8 cellular contexts compared by ENCODE assay signal in genomic region chr3:191328963-191329653, GRCh38. TPM values are rescaled to one million over a fixed set of nuclear protein-coding genes. Genes with fewer than 3 reads are reported as not detected.
A peak's percentile ranks its signal among the peaks of the same experiment; 100 is the strongest.
DNase-seq lines count a peak whose midpoint lies in the region; ATAC-seq and TF ChIP-seq lines count a peak whose summit lies in the region.

Gene CCDC50, plus strand, starts transcription at chr3:191329394. Its CDS starts 281 bp downstream, at chr3:191329675.

- H3K27ac ChIP-seq in esophagus muscularis mucosa (replicated peaks in 1 of 4) (peak within 1 kb of the TSS; percentile 93 to 98 (median 97)), substantia nigra (ENCODE audit: low read depth, low read length, poor library complexity, severe bottlenecking) (peak within 1 kb of the TSS; percentile 78)

- peak; percentile 30 for TF ChIP-seq POLR2A in esophagus muscularis mucosa (IDR thresholded peaks at IDR 0.05; ENCODE audit: low read depth)

- peak within 1 kb of the TSS; percentile 85 for H3K27ac Mint-ChIP-seq in activated T-cell treated with anti-CD3 and anti-CD28 coated beads, Interleukin-2, amount 50 U/mL, for 72 hours

- ATAC-seq in GM21390 (IDR thresholded peaks at IDR 0.05; ENCODE audit: unreplicated experiment) = peak; percentile 76
- ATAC-seq in activated T-cell treated with anti-CD3 and anti-CD28 coated beads, Interleukin-2, amount 50 U/mL, for 72 hours (replicated peaks in 1 of 2) = peak; percentile 77 to 79

- TF ChIP-seq EP300 in esophagus muscularis mucosa (IDR thresholded peaks at IDR 0.05) = no peak

- peaks cover 22 to 44% (median 42%) of the 10 kb centered on the region in 4 donors for H3K4me1 ChIP-seq in esophagus muscularis mucosa

- H3K4me1 Mint-ChIP-seq in activated T-cell treated with anti-CD3 and anti-CD28 coated beads, Interleukin-2, amount 50 U/mL, for 72 hours (ENCODE audit: low read depth) = peaks cover 18% of the 10 kb centered on the region

- H3K4me3 Mint-ChIP-seq in activated T-cell treated with anti-CD3 and anti-CD28 coated beads, Interleukin-2, amount 50 U/mL, for 72 hours = peak within 1 kb of the TSS; percentile 72 to 89

- H3K36me3 ChIP-seq in esophagus muscularis mucosa = no peaks in the 10 kb centered on the region

- H3K9me3 Mint-ChIP-seq in activated T-cell treated with anti-CD3 and anti-CD28 coated beads, Interleukin-2, amount 50 U/mL, for 72 hours = no peaks in the 10 kb centered on the region

- H3K4me3 ChIP-seq in esophagus muscularis mucosa = peak within 1 kb of the TSS; percentile 78 to 99 (median 96)

- 0% methylated on average over 7 of the region's 63 CpGs for WGBS in esophagus muscularis mucosa

- peaks cover 2% of the 10 kb centered on the region in 2 donors for H3K36me3 Mint-ChIP-seq in activated T-cell treated with anti-CD3 and anti-CD28 coated beads, Interleukin-2, amount 50 U/mL, for 72 hours (ENCODE audit: insufficient read depth in 2 of 2)

- DNase-seq in DMS114 treated with DMSO at 0.1 percent for 48 hours (lab: John Stamatoyannopoulos, UW; ENCODE audit: unreplicated experiment) = peak; percentile 25
- DNase-seq in HPDE6-E6E7 (ENCODE audit: extremely low spot score) = peak; percentile 51
- DNase-seq in NOMO-1 (lab: John Stamatoyannopoulos, UW; ENCODE audit: unreplicated experiment in 2 of 2) = peak; percentile 67 to 71
- DNase-seq in activated T-cell treated with anti-CD3 and anti-CD28 coated beads, Interleukin-2, amount 50 U/mL, for 72 hours = peak; percentile 66 to 70
- peak; percentile 96 for DNase-seq in esophagus muscularis mucosa (ENCODE audit: extremely low spot score)
- DNase-seq in mucosa of gallbladder (ENCODE audit: low spot score) = peak; percentile 87
- DNase-seq in substantia nigra (lab: John Stamatoyannopoulos, UW) = peak; percentile 17 to 86 (median 68)

- intact Hi-C loops in esophagus muscularis mucosa (cut with DNase I) = loop anchor here (10.0 kb wide), 1 partner anchor 66 kb away; no protein-coding TSS in a partner anchor

- peak in 1 of 3 experiments; percentile 19 for TF ChIP-seq CTCF in esophagus muscularis mucosa (IDR thresholded peaks at IDR 0.05)

- no peaks in the 10 kb centered on the region for H3K27me3 ChIP-seq in esophagus muscularis mucosa

- H3K9me3 ChIP-seq in esophagus muscularis mucosa = no peaks in the 10 kb centered on the region

- peaks cover 23% of the 10 kb centered on the region for H3K27me3 Mint-ChIP-seq in activated T-cell treated with anti-CD3 and anti-CD28 coated beads, Interleukin-2, amount 50 U/mL, for 72 hours (ENCODE audit: low read depth)

RNA-seq across cellular contexts. Expression of gene CCDC50, which starts in this region (rescaled TPM):
- 10 to 100 TPM; 29.4 to 35.9 TPM for total RNA-seq in activated T-cell treated with anti-CD3 and anti-CD28 coated beads, Interleukin-2, amount 50 U/mL, for 72 hours
- total RNA-seq in esophagus muscularis mucosa (100 to 1,000 TPM; 141 to 192 (median 165) TPM), mucosa of gallbladder (104 TPM)

Comparison
In these comparisons a context has a peak if more than half of its experiments do, and no peak if none do; other contexts are left out.
1. Peak in every context shown above with its lines: DNase-seq, ATAC-seq, H3K4me3 ChIP-seq and H3K27ac ChIP-seq.
2. DNase-seq: peak in every context shown above with its lines; median percentile 96 in esophagus muscularis mucosa; 87 in mucosa of gallbladder; 69 in NOMO-1; 68 in activated T-cell treated with anti-CD3 and anti-CD28 coated beads, Interleukin-2, amount 50 U/mL, for 72 hours; 68 in substantia nigra; 51 in HPDE6-E6E7; 25 in DMS114 treated with DMSO at 0.1 percent for 48 hours.